Comparison of ENCODE assay signal across 8 cellular contexts in the genomic region with DNA sequence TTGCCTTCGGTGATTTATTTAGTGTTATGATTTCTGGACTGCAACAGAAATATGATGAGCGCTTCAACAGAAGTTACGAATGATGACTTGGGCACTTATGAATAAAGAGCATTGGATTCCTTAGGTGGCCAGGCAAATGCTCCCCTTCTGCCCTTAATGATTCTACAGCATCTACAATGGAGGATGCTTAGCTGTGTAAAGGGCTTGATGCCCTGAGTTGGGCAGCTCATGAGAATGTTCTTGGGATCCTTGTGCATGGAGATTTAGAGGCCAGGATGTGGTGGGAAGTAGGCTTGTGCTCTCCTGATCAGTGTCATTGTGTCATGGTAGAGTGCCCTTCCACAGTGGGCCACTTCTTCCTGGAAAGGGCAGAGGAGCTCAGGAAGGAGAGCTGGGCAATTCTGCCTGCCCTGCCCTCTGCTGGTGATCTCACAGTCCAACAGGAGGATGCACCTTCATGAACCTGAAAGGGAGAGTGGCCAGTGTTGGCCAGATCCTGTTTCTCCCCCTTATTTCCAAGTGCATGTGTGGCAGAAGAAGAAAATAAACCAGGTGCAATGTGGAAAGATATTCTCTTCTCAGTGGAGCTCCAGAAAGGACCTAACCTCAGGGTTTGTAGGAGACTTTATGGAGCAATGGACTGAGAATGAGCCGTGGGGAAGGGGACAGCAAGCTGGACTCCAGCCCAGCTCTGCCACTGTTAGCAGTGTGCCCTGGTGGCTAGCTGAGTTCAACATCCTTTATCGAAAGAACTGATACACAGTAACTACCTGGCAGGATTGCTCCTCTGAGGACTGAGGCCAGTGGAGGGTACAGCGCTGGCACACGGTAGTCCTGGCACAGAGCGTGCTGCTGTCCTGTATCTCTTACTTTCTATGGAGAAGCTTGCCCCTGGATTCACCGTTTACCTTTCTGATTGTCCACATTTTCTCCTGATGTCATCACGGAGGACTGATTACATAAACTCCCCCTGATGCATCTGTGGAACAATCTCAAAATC.
DNase-seq lines count a peak whose midpoint lies in the region; ATAC-seq, FAIRE-seq and TF ChIP-seq lines count a peak whose summit lies in the region.

No MANE protein-coding gene starts in this region.

- H3K9ac ChIP-seq in astrocyte (ENCODE audit: low read length) = no peak overlapping the region
- peak overlapping the region; percentile 30 for H3K9ac ChIP-seq in mesenchymal stem cell (ENCODE audit: low read length)

- H4K20me1 ChIP-seq in astrocyte (ENCODE audit: insufficient read depth, low read length) = no peaks in the 10 kb centered on the region

- H3K27ac Mint-ChIP-seq in astrocyte (ENCODE audit: unreplicated experiment) = no peak overlapping the region

- H3K18ac ChIP-seq in mesenchymal stem cell (ENCODE audit: low read depth in 1 of 2, low read length in 2 of 2) = peak overlapping the region; percentile 3 to 44

- no peak overlapping the region for H3K14ac ChIP-seq in mesenchymal stem cell (ENCODE audit: low read length in 2 of 2)

- H3K9me3 Mint-ChIP-seq in astrocyte (ENCODE audit: unreplicated experiment) = peaks cover 4% of the 10 kb centered on the region

- no peak for TF ChIP-seq EP300 in Ishikawa (IDR thresholded peaks at IDR 0.05; ENCODE audit: borderline replicate concordance)

- no peak overlapping the region for H2BK5ac ChIP-seq in mesenchymal stem cell (ENCODE audit: low read depth, low read length, poor library complexity, severe bottlenecking)

- no peak overlapping the region for H3K4me2 ChIP-seq in astrocyte (ENCODE audit: low read length)
- no peak overlapping the region for H3K4me2 ChIP-seq in mesenchymal stem cell (ENCODE audit: low read length, poor library complexity, severe bottlenecking)

- 96% methylated on average over 10 of the region's 10 CpGs for WGBS in mesenchymal stem cell

- no peaks in the 10 kb centered on the region for H3K79me2 ChIP-seq in astrocyte (ENCODE audit: insufficient read depth, low read length)

- H3K27me3 ChIP-seq in astrocyte (ENCODE audit: insufficient read depth, low read length) = no peaks in the 10 kb centered on the region
- H3K27me3 ChIP-seq in mesenchymal stem cell (ENCODE audit: control insufficient read depth in 1 of 2, insufficient read depth in 1 of 2, low read length in 2 of 2) = peaks cover 0 to 11% of the 10 kb centered on the region in 2 experiments

- peak; percentile 42; the same call in 1 of the 2 replicates for TF ChIP-seq RAD21 in Ishikawa (IDR thresholded peaks at IDR 0.05; ENCODE audit: low read depth)

- H2AK5ac ChIP-seq in mesenchymal stem cell (ENCODE audit: low read length, severe bottlenecking) = no peak overlapping the region

- H3K9me3 ChIP-seq in astrocyte (ENCODE audit: insufficient read depth, low read depth, low read length) (no peaks in the 10 kb centered on the region), mesenchymal stem cell (ENCODE audit: control insufficient read depth, low read length) (no peaks in the 10 kb centered on the region)

- H3K4me3 Mint-ChIP-seq in astrocyte (ENCODE audit: unreplicated experiment) = no peak overlapping the region

- H3K79me1 ChIP-seq in mesenchymal stem cell (replicated peaks; ENCODE audit: low read length, poor library complexity, severe bottlenecking) = no peaks in the 10 kb centered on the region

- H3K4ac ChIP-seq in mesenchymal stem cell (ENCODE audit: low read depth in 1 of 2, low read length in 2 of 2) = no peak overlapping the region

- TF ChIP-seq CTCF in astrocyte (IDR thresholded peaks at IDR 0.05; ENCODE audit: insufficient read depth, low read depth, low read length) = peak; percentile 54

- DNase-seq in NCI-H2081 (lab: John Stamatoyannopoulos, UW) (peak; percentile 8 to 10), NCI-H2081 treated with DMSO at 0.1 percent for 48 hours (lab: John Stamatoyannopoulos, UW) (no peak), astrocyte (ENCODE audit: low read depth) (no peak), mesenchymal stem cell (peak; percentile 47), UCSD-AML1 (lab: John Stamatoyannopoulos, UW; ENCODE audit: unreplicated experiment) (no peak), AG08395 (ENCODE audit: low spot score) (no peak)

- H4K8ac ChIP-seq in mesenchymal stem cell (ENCODE audit: low read length) = peak overlapping the region; percentile 21

- FAIRE-seq in astrocyte (lab: Jason Lieb, UNC) = no peak

- H3K4me1 ChIP-seq in astrocyte (ENCODE audit: insufficient read depth, low read length) (no peaks in the 10 kb centered on the region), mesenchymal stem cell (ENCODE audit: control insufficient read depth, insufficient read depth, low read depth, low read length) (no peaks in the 10 kb centered on the region)

- H3K4me3 ChIP-seq in astrocyte (ENCODE audit: insufficient read depth, low read depth, low read length) = no peak overlapping the region
- H3K4me3 ChIP-seq in mesenchymal stem cell (ENCODE audit: insufficient read depth in 1 of 2, low read depth in 1 of 2, low read length in 2 of 2) = no peak overlapping the region

- H3K27ac ChIP-seq in astrocyte (ENCODE audit: low read depth, low read length) = no peak overlapping the region
- H3K27ac ChIP-seq in mesenchymal stem cell (ENCODE audit: low read length, poor library complexity, severe bottlenecking) = no peak overlapping the region

- peaks cover 4% of the 10 kb centered on the region for H3K4me1 Mint-ChIP-seq in astrocyte (ENCODE audit: low read depth, unreplicated experiment)

- H3K27me3 Mint-ChIP-seq in astrocyte (ENCODE audit: low read depth, unreplicated experiment) = peaks cover 2% of the 10 kb centered on the region

- no peak overlapping the region for H4K91ac ChIP-seq in mesenchymal stem cell (ENCODE audit: low read length)

- no peak overlapping the region for H3K23ac ChIP-seq in mesenchymal stem cell (ENCODE audit: low read length in 2 of 2)

- H3K36me3 Mint-ChIP-seq in astrocyte (ENCODE audit: low read depth, unreplicated experiment) = peaks cover 2% of the 10 kb centered on the region

- peak overlapping the region; percentile 20 to 21 for H2BK12ac ChIP-seq in mesenchymal stem cell (ENCODE audit: low read length in 2 of 2)

- H3K36me3 ChIP-seq in astrocyte (ENCODE audit: insufficient read depth, low read length) = no peaks in the 10 kb centered on the region
- peaks cover 0 to 81% of the 10 kb centered on the region in 2 experiments for H3K36me3 ChIP-seq in mesenchymal stem cell (ENCODE audit: control insufficient read depth in 1 of 2, insufficient read depth in 2 of 2, low read depth in 1 of 2, low read length in 2 of 2)

- no peak overlapping the region for H2BK15ac ChIP-seq in mesenchymal stem cell (ENCODE audit: low read depth, poor library complexity, severe bottlenecking)

- ATAC-seq in GM18502 (IDR thresholded peaks at IDR 0.05; ENCODE audit: poor library complexity, unreplicated experiment) = no peak

- no peak overlapping the region for H2AFZ ChIP-seq in astrocyte (ENCODE audit: low read depth, low read length)
- H2AFZ ChIP-seq in mesenchymal stem cell (ENCODE audit: low read depth, low read length) = peak overlapping the region; percentile 19

- no peak overlapping the region for H2BK120ac ChIP-seq in mesenchymal stem cell (ENCODE audit: low read depth, low read length)

TF ChIP-seq in Ishikawa, 13 proteins besides CTCF, POLR2A, EP300 and RAD21:
- TF ChIP-seq MAX (IDR thresholded peaks at IDR 0.05) = no peak
- TF ChIP-seq, protein P1, sequence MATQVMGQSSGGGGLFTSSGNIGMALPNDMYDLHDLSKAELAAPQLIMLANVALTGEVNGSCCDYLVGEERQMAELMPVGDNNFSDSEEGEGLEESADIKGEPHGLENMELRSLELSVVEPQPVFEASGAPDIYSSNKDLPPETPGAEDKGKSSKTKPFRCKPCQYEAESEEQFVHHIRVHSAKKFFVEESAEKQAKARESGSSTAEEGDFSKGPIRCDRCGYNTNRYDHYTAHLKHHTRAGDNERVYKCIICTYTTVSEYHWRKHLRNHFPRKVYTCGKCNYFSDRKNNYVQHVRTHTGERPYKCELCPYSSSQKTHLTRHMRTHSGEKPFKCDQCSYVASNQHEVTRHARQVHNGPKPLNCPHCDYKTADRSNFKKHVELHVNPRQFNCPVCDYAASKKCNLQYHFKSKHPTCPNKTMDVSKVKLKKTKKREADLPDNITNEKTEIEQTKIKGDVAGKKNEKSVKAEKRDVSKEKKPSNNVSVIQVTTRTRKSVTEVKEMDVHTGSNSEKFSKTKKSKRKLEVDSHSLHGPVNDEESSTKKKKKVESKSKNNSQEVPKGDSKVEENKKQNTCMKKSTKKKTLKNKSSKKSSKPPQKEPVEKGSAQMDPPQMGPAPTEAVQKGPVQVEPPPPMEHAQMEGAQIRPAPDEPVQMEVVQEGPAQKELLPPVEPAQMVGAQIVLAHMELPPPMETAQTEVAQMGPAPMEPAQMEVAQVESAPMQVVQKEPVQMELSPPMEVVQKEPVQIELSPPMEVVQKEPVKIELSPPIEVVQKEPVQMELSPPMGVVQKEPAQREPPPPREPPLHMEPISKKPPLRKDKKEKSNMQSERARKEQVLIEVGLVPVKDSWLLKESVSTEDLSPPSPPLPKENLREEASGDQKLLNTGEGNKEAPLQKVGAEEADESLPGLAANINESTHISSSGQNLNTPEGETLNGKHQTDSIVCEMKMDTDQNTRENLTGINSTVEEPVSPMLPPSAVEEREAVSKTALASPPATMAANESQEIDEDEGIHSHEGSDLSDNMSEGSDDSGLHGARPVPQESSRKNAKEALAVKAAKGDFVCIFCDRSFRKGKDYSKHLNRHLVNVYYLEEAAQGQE (IDR thresholded peaks at IDR 0.05; ENCODE audit: low read depth) = no peak
- no peak for TF ChIP-seq YY1 (IDR thresholded peaks at IDR 0.05; ENCODE audit: low read depth)
- TF ChIP-seq FOXM1 (IDR thresholded peaks at IDR 0.05; ENCODE audit: borderline replicate concordance, low read depth) = no peak
- TF ChIP-seq CEBPB (IDR thresholded peaks at IDR 0.05) = no peak
- no peak for TF ChIP-seq USF1 (IDR thresholded peaks at IDR 0.05)
- no peak for TF ChIP-seq TAF1 (IDR thresholded peaks at IDR 0.05; ENCODE audit: low read depth)
- no peak for TF ChIP-seq TEAD4 (IDR thresholded peaks at IDR 0.05)
- no peak for TF ChIP-seq EGR1 (IDR thresholded peaks at IDR 0.05)
- TF ChIP-seq ZBTB7A (IDR thresholded peaks at IDR 0.05; ENCODE audit: low read depth) = no peak
- no peak for TF ChIP-seq TCF12 (IDR thresholded peaks at IDR 0.05; ENCODE audit: low read depth)
- no peak for TF ChIP-seq CREB1 (IDR thresholded peaks at IDR 0.05; ENCODE audit: low read depth)
- TF ChIP-seq NFIC (IDR thresholded peaks at IDR 0.05) = no peak
TF ChIP-seq in Ishikawa: peak in this region for 0.

Comparison
In these comparisons a context has a peak if more than half of its experiments do, and no peak if none do; other contexts are left out.
1. DNase-seq: peak in NCI-H2081 (2 of 2) and mesenchymal stem cell (single experiment); none in NCI-H2081 treated with DMSO at 0.1 percent for 48 hours (single experiment), astrocyte (single experiment), UCSD-AML1 (single experiment) and AG08395 (single experiment).